In genomic region chrX:50769389-50770063, GRCh38 we compare ENCODE assay signal across 1 cellular context.
TF ChIP-seq lines count a peak whose summit lies in the region.

No MANE protein-coding gene starts in this region.

TF ChIP-seq in HepG2, 621 proteins besides CTCF, POLR2A, EP300 and RAD21:
- no peak for TF ChIP-seq ZNF782 (CRISPR knock-in tag; IDR thresholded peaks at IDR 0.05; ENCODE audit: borderline replicate concordance)
- no peak for TF ChIP-seq HDAC6 (IDR thresholded peaks at IDR 0.05; ENCODE audit: low read depth, low read length)
- TF ChIP-seq ZNF878 (CRISPR knock-in tag; IDR thresholded peaks at IDR 0.05) = no peak
- no peak for TF ChIP-seq TOPORS (CRISPR knock-in tag; IDR thresholded peaks at IDR 0.05)
- no peak for TF ChIP-seq ZKSCAN5 (CRISPR knock-in tag; IDR thresholded peaks at IDR 0.05)
- no peak for TF ChIP-seq TCF7L2 (IDR thresholded peaks at IDR 0.05; ENCODE audit: low read depth, low read length)
- no peak for TF ChIP-seq IKZF4 (CRISPR knock-in tag; IDR thresholded peaks at IDR 0.05; ENCODE audit: borderline replicate concordance, low read depth, not compliant biosample characterization)
- TF ChIP-seq BRF2 (CRISPR knock-in tag; IDR thresholded peaks at IDR 0.05) = no peak
- TF ChIP-seq GPN1 (CRISPR knock-in tag; IDR thresholded peaks at IDR 0.05; ENCODE audit: borderline replicate concordance) = no peak
- TF ChIP-seq GLI4 (CRISPR knock-in tag; IDR thresholded peaks at IDR 0.05; ENCODE audit: borderline replicate concordance) = no peak
- TF ChIP-seq ZEB1 (IDR thresholded peaks at IDR 0.05; ENCODE audit: insufficient replicate concordance, low read depth) = no peak
- TF ChIP-seq HBP1 (CRISPR knock-in tag; IDR thresholded peaks at IDR 0.05; ENCODE audit: low read depth) = no peak
- TF ChIP-seq MEIS2 (CRISPR knock-in tag; IDR thresholded peaks at IDR 0.05) = no peak
- TF ChIP-seq ZNF781 (CRISPR knock-in tag; IDR thresholded peaks at IDR 0.05; ENCODE audit: borderline replicate concordance, not compliant biosample characterization) = no peak
- TF ChIP-seq ZBTB14 (CRISPR knock-in tag; IDR thresholded peaks at IDR 0.05) = no peak
- no peak for TF ChIP-seq ZC3H13 (CRISPR knock-in tag; IDR thresholded peaks at IDR 0.05)
- no peak for TF ChIP-seq FOXK1 (CRISPR knock-in tag; IDR thresholded peaks at IDR 0.05; ENCODE audit: borderline replicate concordance, low read depth)
- no peak for TF ChIP-seq ZMYM4 (CRISPR knock-in tag; IDR thresholded peaks at IDR 0.05)
- no peak for TF ChIP-seq ZFP82 (CRISPR knock-in tag; IDR thresholded peaks at IDR 0.05; ENCODE audit: borderline replicate concordance)
- no peak for TF ChIP-seq ZFP36L1 (CRISPR knock-in tag; IDR thresholded peaks at IDR 0.05)
